ENCODE assay signal across 1 cellular context in the genomic region with DNA sequence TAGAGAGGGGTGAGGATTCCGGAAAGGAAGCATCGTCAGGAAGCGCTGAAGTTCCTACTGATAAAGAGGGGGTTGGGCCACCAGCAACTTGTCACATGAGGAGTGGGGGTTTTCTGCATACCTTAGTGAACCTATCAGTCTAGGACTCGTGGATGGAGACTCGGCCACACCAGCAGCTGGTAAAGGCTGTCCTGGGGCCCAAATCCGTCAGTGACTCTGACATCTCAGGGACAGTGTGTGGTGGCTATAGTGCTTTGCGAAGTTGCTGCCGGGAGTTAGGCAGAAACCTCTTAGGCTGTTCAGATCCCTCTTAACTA.
TF ChIP-seq lines count a peak whose summit lies in the region.

No MANE protein-coding gene starts in this region.

TF ChIP-seq in K562, 482 proteins besides CTCF, POLR2A, EP300 and RAD21:
- TF ChIP-seq, protein P1, sequence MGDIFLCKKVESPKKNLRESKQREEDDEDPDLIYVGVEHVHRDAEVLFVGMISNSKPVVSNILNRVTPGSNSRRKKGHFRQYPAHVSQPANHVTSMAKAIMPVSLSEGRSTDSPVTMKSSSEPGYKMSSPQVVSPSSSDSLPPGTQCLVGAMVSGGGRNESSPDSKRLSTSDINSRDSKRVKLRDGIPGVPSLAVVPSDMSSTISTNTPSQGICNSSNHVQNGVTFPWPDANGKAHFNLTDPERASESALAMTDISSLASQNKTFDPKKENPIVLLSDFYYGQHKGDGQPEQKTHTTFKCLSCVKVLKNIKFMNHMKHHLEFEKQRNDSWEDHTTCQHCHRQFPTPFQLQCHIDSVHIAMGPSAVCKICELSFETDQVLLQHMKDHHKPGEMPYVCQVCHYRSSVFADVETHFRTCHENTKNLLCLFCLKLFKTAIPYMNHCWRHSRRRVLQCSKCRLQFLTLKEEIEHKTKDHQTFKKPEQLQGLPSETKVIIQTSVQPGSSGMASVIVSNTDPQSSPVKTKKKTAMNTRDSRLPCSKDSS (IDR thresholded peaks at IDR 0.05; ENCODE audit: low read depth, partially characterized antibody), result no peak
- no peak for TF ChIP-seq MEF2A (IDR thresholded peaks at IDR 0.05; ENCODE audit: control insufficient read depth, low read depth, low read length)
- TF ChIP-seq MITF (IDR thresholded peaks at IDR 0.05), result no peak
- TF ChIP-seq HNRNPLL (IDR thresholded peaks at IDR 0.05; ENCODE audit: low read depth, low read length, poor library complexity, severe bottlenecking), result peak; percentile 3
- TF ChIP-seq SPI1 (IDR thresholded peaks at IDR 0.05; ENCODE audit: borderline replicate concordance, low read depth, low read length), result no peak
- peak; percentile 55; the same call in 1 of the 2 replicates for TF ChIP-seq GABPB1 (CRISPR knock-in tag; IDR thresholded peaks at IDR 0.05)
- peak; percentile 43; the same call in 1 of the 2 replicates for TF ChIP-seq GABPA (tag; conservative IDR thresholded peaks at IDR 0.05; ENCODE audit: low read depth)
- peak; percentile 85; the same call in 1 of the 2 replicates for TF ChIP-seq ETV1 (tag; conservative IDR thresholded peaks at IDR 0.05; ENCODE audit: low read depth)
